8 cellular contexts compared by ENCODE assay signal in genomic region chr22:23786752-23787599, GRCh38. TPM values are rescaled to one million over a fixed set of nuclear protein-coding genes. Genes with fewer than 3 reads are reported as not detected.
DNase-seq lines count a peak whose midpoint lies in the region; ATAC-seq and TF ChIP-seq lines count a peak whose summit lies in the region.

Gene SMARCB1 (plus strand): TSS chr22:23786966. CDS start chr22:23787170, 204 bp downstream.

- H3K36me3 ChIP-seq in adrenal gland (replicated peaks in 1 of 2): peaks cover 0 to under 1% of the 10 kb centered on the region in 2 donors
- H3K36me3 ChIP-seq in upper lobe of left lung: peaks cover 0 to 4% (median 1%) of the 10 kb centered on the region in 4 donors

- TF ChIP-seq POLR2A in adrenal gland (IDR thresholded peaks at IDR 0.05): peak; percentile 75 to 77
- TF ChIP-seq POLR2A in upper lobe of left lung (IDR thresholded peaks at IDR 0.05): peak; percentile 53 to 90 (median 71)

- intact Hi-C loops in T-helper 1 cell treated with Interleukin-12 subunit alpha and Interleukin-12 subunit beta and Interleukin-4 antibody, amounts not matched to agents 30 ng/mL and 1 ng/mL, for 36 hours (cut with micrococcal nuclease): loop anchor here (1.0 to 2.0 kb wide), 11 partner anchors 15 to 768 kb away; partner anchors contain the start of genes CABIN1, DERL3, GUCD1 and MIF
- intact Hi-C loops in adrenal gland (cut with DNase I): no loop called here
- intact Hi-C loops in left cardiac atrium (cut with DNase I): no loop called here

- POLR2A ChIA-PET in GM10248 (lab: Yijun Ruan, JAX): interaction anchor here (0.5 to 1.3 kb wide), 2 partner anchors 60 to 1612 kb away, joined by 3 to 4 read pairs; no protein-coding TSS in a partner anchor

- H3K4me3 Mint-ChIP-seq in progenitor cell of endocrine pancreas (ENCODE audit: low read depth): peak within 1 kb of the TSS; percentile 87

- peaks cover 31% of the 10 kb centered on the region for H3K4me1 Mint-ChIP-seq in progenitor cell of endocrine pancreas (ENCODE audit: low read depth)

- TF ChIP-seq CTCF in GM10248 (IDR thresholded peaks at IDR 0.05; ENCODE audit: control extremely low read depth, extremely low read depth, low read depth, missing control alignments) (no peak), adrenal gland (IDR thresholded peaks at IDR 0.05) (no peak), progenitor cell of endocrine pancreas (IDR thresholded peaks at IDR 0.05; ENCODE audit: unreplicated experiment) (no peak), upper lobe of left lung (IDR thresholded peaks at IDR 0.05) (no peak)

- peak; percentile 94 for DNase-seq in GM10248 (ENCODE audit: extremely low spot score)
- peak; percentile 72 for DNase-seq in NCI-H1105 treated with DMSO at 0.1 percent for 48 hours (lab: John Stamatoyannopoulos, UW)
- peak; percentile 86 to 95 (median 90) for DNase-seq in adrenal gland
- peak; percentile 94 for DNase-seq in left cardiac atrium
- DNase-seq in progenitor cell of endocrine pancreas (ENCODE audit: low spot score, unreplicated experiment): peak; percentile 82
- DNase-seq in upper lobe of left lung: peak; percentile 91 to 98

- H3K27ac Mint-ChIP-seq in progenitor cell of endocrine pancreas: peak within 1 kb of the TSS; percentile 90

- no peaks in the 10 kb centered on the region for H3K27me3 ChIP-seq in adrenal gland
- H3K27me3 ChIP-seq in upper lobe of left lung: no peaks in the 10 kb centered on the region

- H3K27ac ChIP-seq in adrenal gland (peak within 1 kb of the TSS; percentile 97 to 100 (median 98)), upper lobe of left lung (peak within 1 kb of the TSS; percentile 98 to 99 (median 98))

- H3K9me3 Mint-ChIP-seq in progenitor cell of endocrine pancreas (ENCODE audit: low read depth): no peaks in the 10 kb centered on the region

- H3K27me3 Mint-ChIP-seq in progenitor cell of endocrine pancreas: no peaks in the 10 kb centered on the region

- H3K9me3 ChIP-seq in adrenal gland (replicated peaks in 1 of 3) (no peaks in the 10 kb centered on the region), upper lobe of left lung (no peaks in the 10 kb centered on the region)

- 0 to 1% (median 0%) methylated on average over 8 to 97 of the region's 97 CpGs for WGBS in adrenal gland, 4 donors
- WGBS in upper lobe of left lung, 2 donors: 0 to 1% methylated on average over 52 to 67 of the region's 97 CpGs

- CTCF ChIA-PET in GM10248 (lab: Yijun Ruan, JAX): interaction anchor here (1.0 to 3.5 kb wide), 4 partner anchors 9 to 63 kb away, joined by 3 to 16 read pairs (median 5); no protein-coding TSS in a partner anchor

- peaks cover 2% of the 10 kb centered on the region for H3K36me3 Mint-ChIP-seq in progenitor cell of endocrine pancreas (ENCODE audit: insufficient read depth)

- H3K4me1 ChIP-seq in adrenal gland (replicated peaks in 1 of 2) (peaks cover 44 to 53% of the 10 kb centered on the region in 2 donors), upper lobe of left lung (peaks cover 22 to 35% (median 22%) of the 10 kb centered on the region in 4 donors)

- TF ChIP-seq EP300 in upper lobe of left lung (IDR thresholded peaks at IDR 0.05): no peak

- H3K4me3 ChIP-seq in adrenal gland (peak within 1 kb of the TSS; percentile 39 to 91 (median 64)), upper lobe of left lung (peak within 1 kb of the TSS; percentile 59 to 96 (median 80))

- peak; percentile 64 for ATAC-seq in HG02571 (IDR thresholded peaks at IDR 0.05; ENCODE audit: unreplicated experiment)
- ATAC-seq in left cardiac atrium: peak; percentile 95 to 98
- peak; percentile 95 to 97 for ATAC-seq in upper lobe of left lung (ENCODE audit: low FRiP score in 2 of 2)

RNA-seq across cellular contexts. Expression of gene SMARCB1, which starts in this region (rescaled TPM):
- 77.3 and 79.6 TPM in 2 replicates for total RNA-seq in T-helper 1 cell treated with Interleukin-12 subunit alpha and Interleukin-12 subunit beta and Interleukin-4 antibody, amounts not matched to agents 30 ng/mL and 1 ng/mL, for 36 hours
- total RNA-seq in adrenal gland: 10 to 100 TPM; 58.2 to 95.5 (median 78.9) TPM
- 10 to 100 TPM; 41.3 to 77.0 (median 54.9) TPM for polyA plus RNA-seq in adrenal gland
- total RNA-seq in left cardiac atrium: 10 to 100 TPM; 46.6 to 54.8 TPM
- total RNA-seq in progenitor cell of endocrine pancreas: 185 and 195 TPM in 2 replicates
- total RNA-seq in upper lobe of left lung: 10 to 100 TPM; 42.8 to 72.8 (median 57.1) TPM

Comparison
In these comparisons a context has a peak if more than half of its experiments do, and no peak if none do; other contexts are left out.
1. Peak in every context shown above with its lines: DNase-seq, ATAC-seq, H3K4me3 ChIP-seq and H3K27ac ChIP-seq.